ENCODE assay signal across 24 cellular contexts in genomic region chr22:29861672-29862297, GRCh38.
"Had no signal": no experiment of that assay in that cellular context is flagged by ENCODE, and none has a peak within 500 bp of the region (broad histone marks: within the 10 kb centered on the region; RNA-seq: fewer than 3 reads in every experiment).

No MANE protein-coding gene starts in this region.

- H3K27ac ChIP-seq: dorsolateral prefrontal cortex, lower lobe of right lung, parathyroid adenoma, prostate gland, sigmoid colon, stomach, transverse colon had no signal

- H3K79me2 ChIP-seq: parathyroid adenoma had no signal

- H3K36me3 ChIP-seq: lower lobe of right lung, prostate gland, sigmoid colon, stomach, thoracic aorta, transverse colon had no signal

- ATAC-seq: esophagus mucosa, lower lobe of right lung had no signal

- H3K27me3 ChIP-seq: dorsolateral prefrontal cortex, sigmoid colon, stomach, transverse colon had no signal

- H3K4me3 ChIP-seq: dorsolateral prefrontal cortex, lower lobe of right lung, prostate gland, sigmoid colon, stomach, thoracic aorta, transverse colon had no signal

- H3K4me1 ChIP-seq: lower lobe of right lung, parathyroid adenoma, prostate gland, sigmoid colon, stomach, transverse colon had no signal

- DNase-seq: central memory CD4-positive, alpha-beta T cell; cortex of kidney; dorsolateral prefrontal cortex; effector memory CD4-positive, alpha-beta T cell; glutamatergic neuron; hippocampal formation; lower lobe of right lung; mesenchymal stem cell; midbrain; naive B cell; retina; sigmoid colon; small intestine; stimulated activated CD4-positive, alpha-beta T cell treated with anti-CD3 and anti-CD28 coated beads, Interleukin-12 subunit alpha, Interleukin-12 subunit beta, amount 100 ng/mL, for 4 hours; stimulated activated naive CD4-positive, alpha-beta T cell; stomach; substantia nigra; transverse colon had no signal

- H2AFZ ChIP-seq: parathyroid adenoma had no signal

- H3K9ac ChIP-seq: parathyroid adenoma had no signal

- FAIRE-seq: endometrium, frontal cortex, small intestine had no signal

- H3K9me3 ChIP-seq: lower lobe of right lung, prostate gland, sigmoid colon, stomach, thoracic aorta, transverse colon had no signal
